32 cellular contexts compared by ENCODE assay signal in the genomic region with DNA sequence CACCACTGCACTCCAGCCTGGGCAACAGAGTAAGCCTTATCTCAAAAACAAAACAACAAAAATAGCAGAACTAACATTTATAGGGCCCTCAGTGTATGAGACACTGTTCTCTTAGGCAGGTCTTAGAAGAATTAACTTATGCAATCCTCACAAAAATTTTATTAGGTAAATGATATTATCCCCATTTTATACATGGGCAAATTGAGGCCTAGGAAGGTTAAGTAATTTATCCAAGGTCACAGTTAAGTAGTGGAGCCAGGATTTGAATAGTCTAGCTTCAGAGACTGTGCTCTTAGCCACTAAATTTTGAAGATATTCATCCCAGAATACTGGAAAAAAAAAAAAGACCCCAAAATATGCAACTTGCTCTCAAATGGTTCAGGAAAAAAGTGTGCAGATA. TPM values are rescaled to one million over a fixed set of nuclear protein-coding genes. Genes with fewer than 3 reads are reported as not detected.
"Had no signal": no experiment of that assay in that cellular context is flagged by ENCODE, and none has a peak within 500 bp of the region (broad histone marks: within the 10 kb centered on the region; RNA-seq: fewer than 3 reads in every experiment).

No MANE protein-coding gene starts in this region.

- H3K4me3 Mint-ChIP-seq: dendritic cell treated with granulocyte-macrophage colony-stimulating factor and Interleukin-4, amounts not matched to agents 40 ng/mL and 50 ng/mL, for 4 days; effector memory CD8-positive, alpha-beta T cell; endodermal cell; mesothelial cell of epicardium; naive B cell had no signal

- H3K4me1 Mint-ChIP-seq: naive B cell had no signal

- H3K27ac Mint-ChIP-seq: dendritic cell treated with granulocyte-macrophage colony-stimulating factor and Interleukin-4, amounts not matched to agents 40 ng/mL and 50 ng/mL, for 4 days; effector memory CD8-positive, alpha-beta T cell; endodermal cell; mesothelial cell of epicardium; naive B cell had no signal

- DNase-seq: colonic mucosa; cortex of kidney; effector CD8-positive, alpha-beta T cell; effector memory CD8-positive, alpha-beta T cell; endodermal cell; erythroblast; esophagus squamous epithelium; foreskin fibroblast; foreskin melanocyte; gastrocnemius medialis; glutamatergic neuron; head of caudate nucleus; heart right ventricle; hippocampal formation; left cardiac atrium; left lung; left ventricle myocardium superior; lower lobe of right lung; mesenchymal stem cell; mucosa of descending colon; naive B cell had no signal

- FAIRE-seq: endometrium, islet of Langerhans, keratinocyte had no signal

- H3K4me1 ChIP-seq: colonic mucosa, esophagus squamous epithelium, gastrocnemius medialis, heart right ventricle, left lung, lower lobe of right lung had no signal

- H3K9me3 Mint-ChIP-seq: dendritic cell treated with granulocyte-macrophage colony-stimulating factor and Interleukin-4, amounts not matched to agents 40 ng/mL and 50 ng/mL, for 4 days; effector memory CD8-positive, alpha-beta T cell; endodermal cell; mesothelial cell of epicardium; naive B cell had no signal

- H3K27me3 ChIP-seq: colonic mucosa, esophagus squamous epithelium, gastrocnemius medialis, heart right ventricle, left lung had no signal

- H3K27ac ChIP-seq: colonic mucosa, epithelial cell of prostate, esophagus squamous epithelium, gastrocnemius medialis, heart right ventricle, left lung, lower lobe of right lung had no signal

- ATAC-seq: effector memory CD8-positive, alpha-beta T cell; esophagus mucosa; gastrocnemius medialis; heart right ventricle; left cardiac atrium; left lung; left ventricle myocardium superior; lower lobe of right lung; mucosa of descending colon had no signal

- H3K36me3 ChIP-seq: colonic mucosa had no signal

- H3K9me3 ChIP-seq: colonic mucosa, esophagus squamous epithelium, gastrocnemius medialis, heart right ventricle, left lung, lower lobe of right lung, mucosa of descending colon had no signal

- H3K4me3 ChIP-seq: colonic mucosa, esophagus squamous epithelium, gastrocnemius medialis, heart right ventricle, left lung, lower lobe of right lung, mucosa of descending colon had no signal

- H3K27me3 Mint-ChIP-seq: dendritic cell treated with granulocyte-macrophage colony-stimulating factor and Interleukin-4, amounts not matched to agents 40 ng/mL and 50 ng/mL, for 4 days; effector memory CD8-positive, alpha-beta T cell; naive B cell had no signal

RNA-seq across cellular contexts. Expression of gene LCT, which starts 16.4 kb away (rescaled TPM):
- total RNA-seq: dermis microvascular lymphatic vessel endothelial cell, esophagus mucosa, heart right ventricle, kidney epithelial cell, left cardiac atrium, left ventricle myocardium superior, lower lobe of right lung, lung microvascular endothelial cell, mesothelial cell of epicardium, myocyte had no signal
- polyA plus RNA-seq: heart right ventricle had no signal
